1 cellular context compared by ENCODE assay signal in the genomic region with DNA sequence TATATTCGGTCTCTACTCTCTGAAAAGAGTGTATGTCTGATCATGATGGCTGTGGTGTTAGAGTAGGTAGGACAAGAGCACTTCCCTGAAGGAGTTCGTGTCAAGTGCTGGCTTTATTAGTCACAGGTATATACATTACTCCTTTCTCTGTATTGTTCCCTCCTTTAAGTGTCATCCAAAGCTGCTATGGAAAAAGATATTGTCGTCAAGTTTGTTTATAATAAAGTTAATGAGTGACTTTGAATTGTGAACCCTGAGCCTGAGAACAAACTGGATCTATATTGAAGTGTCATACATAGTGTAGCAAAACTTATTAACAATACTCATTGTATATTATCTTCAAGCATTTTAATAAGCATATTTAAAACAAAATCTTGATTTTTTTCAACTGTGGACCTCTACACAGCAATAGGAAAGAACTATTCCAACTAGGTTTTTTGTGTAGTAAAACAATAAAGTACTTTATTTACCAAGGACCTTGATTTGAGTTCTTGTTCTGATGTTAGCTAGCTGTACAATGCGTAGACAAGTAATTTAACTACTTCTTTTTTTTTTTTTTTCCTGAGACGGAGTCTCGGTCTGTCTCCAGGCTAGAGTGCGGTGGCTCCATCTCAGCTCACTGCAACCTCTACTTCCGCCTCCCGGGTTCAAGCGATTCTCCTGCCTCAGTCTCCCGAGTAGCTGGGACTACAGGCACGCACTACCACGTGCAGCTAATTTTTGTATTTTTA.
TF ChIP-seq lines count a peak whose summit lies in the region.

No MANE protein-coding gene starts in this region.

TF ChIP-seq in HepG2, 621 proteins besides CTCF, POLR2A, EP300 and RAD21 (continued from another document):
- TF ChIP-seq, protein P1, sequence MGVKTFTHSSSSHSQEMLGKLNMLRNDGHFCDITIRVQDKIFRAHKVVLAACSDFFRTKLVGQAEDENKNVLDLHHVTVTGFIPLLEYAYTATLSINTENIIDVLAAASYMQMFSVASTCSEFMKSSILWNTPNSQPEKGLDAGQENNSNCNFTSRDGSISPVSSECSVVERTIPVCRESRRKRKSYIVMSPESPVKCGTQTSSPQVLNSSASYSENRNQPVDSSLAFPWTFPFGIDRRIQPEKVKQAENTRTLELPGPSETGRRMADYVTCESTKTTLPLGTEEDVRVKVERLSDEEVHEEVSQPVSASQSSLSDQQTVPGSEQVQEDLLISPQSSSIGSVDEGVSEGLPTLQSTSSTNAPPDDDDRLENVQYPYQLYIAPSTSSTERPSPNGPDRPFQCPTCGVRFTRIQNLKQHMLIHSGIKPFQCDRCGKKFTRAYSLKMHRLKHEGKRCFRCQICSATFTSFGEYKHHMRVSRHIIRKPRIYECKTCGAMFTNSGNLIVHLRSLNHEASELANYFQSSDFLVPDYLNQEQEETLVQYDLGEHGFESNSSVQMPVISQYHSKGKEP (CRISPR knock-in tag; IDR thresholded peaks at IDR 0.05): no peak
- TF ChIP-seq POGZ (CRISPR knock-in tag; IDR thresholded peaks at IDR 0.05): 0 out of 2 replicates have a peak, but pooled peaks have one; percentile 19
- TF ChIP-seq, protein P2, sequence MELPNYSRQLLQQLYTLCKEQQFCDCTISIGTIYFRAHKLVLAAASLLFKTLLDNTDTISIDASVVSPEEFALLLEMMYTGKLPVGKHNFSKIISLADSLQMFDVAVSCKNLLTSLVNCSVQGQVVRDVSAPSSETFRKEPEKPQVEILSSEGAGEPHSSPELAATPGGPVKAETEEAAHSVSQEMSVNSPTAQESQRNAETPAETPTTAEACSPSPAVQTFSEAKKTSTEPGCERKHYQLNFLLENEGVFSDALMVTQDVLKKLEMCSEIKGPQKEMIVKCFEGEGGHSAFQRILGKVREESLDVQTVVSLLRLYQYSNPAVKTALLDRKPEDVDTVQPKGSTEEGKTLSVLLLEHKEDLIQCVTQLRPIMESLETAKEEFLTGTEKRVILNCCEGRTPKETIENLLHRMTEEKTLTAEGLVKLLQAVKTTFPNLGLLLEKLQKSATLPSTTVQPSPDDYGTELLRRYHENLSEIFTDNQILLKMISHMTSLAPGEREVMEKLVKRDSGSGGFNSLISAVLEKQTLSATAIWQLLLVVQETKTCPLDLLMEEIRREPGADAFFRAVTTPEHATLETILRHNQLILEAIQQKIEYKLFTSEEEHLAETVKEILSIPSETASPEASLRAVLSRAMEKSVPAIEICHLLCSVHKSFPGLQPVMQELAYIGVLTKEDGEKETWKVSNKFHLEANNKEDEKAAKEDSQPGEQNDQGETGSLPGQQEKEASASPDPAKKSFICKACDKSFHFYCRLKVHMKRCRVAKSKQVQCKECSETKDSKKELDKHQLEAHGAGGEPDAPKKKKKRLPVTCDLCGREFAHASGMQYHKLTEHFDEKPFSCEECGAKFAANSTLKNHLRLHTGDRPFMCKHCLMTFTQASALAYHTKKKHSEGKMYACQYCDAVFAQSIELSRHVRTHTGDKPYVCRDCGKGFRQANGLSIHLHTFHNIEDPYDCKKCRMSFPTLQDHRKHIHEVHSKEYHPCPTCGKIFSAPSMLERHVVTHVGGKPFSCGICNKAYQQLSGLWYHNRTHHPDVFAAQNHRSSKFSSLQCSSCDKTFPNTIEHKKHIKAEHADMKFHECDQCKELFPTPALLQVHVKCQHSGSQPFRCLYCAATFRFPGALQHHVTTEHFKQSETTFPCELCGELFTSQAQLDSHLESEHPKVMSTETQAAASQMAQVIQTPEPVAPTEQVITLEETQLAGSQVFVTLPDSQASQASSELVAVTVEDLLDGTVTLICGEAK (IDR thresholded peaks at IDR 0.05): peak; percentile 32; the same call in 1 of the 2 replicates
- TF ChIP-seq, protein P2 (CRISPR knock-in tag; IDR thresholded peaks at IDR 0.05): no peak; the same call in 1 of the 2 replicates
- TF ChIP-seq, protein P3, sequence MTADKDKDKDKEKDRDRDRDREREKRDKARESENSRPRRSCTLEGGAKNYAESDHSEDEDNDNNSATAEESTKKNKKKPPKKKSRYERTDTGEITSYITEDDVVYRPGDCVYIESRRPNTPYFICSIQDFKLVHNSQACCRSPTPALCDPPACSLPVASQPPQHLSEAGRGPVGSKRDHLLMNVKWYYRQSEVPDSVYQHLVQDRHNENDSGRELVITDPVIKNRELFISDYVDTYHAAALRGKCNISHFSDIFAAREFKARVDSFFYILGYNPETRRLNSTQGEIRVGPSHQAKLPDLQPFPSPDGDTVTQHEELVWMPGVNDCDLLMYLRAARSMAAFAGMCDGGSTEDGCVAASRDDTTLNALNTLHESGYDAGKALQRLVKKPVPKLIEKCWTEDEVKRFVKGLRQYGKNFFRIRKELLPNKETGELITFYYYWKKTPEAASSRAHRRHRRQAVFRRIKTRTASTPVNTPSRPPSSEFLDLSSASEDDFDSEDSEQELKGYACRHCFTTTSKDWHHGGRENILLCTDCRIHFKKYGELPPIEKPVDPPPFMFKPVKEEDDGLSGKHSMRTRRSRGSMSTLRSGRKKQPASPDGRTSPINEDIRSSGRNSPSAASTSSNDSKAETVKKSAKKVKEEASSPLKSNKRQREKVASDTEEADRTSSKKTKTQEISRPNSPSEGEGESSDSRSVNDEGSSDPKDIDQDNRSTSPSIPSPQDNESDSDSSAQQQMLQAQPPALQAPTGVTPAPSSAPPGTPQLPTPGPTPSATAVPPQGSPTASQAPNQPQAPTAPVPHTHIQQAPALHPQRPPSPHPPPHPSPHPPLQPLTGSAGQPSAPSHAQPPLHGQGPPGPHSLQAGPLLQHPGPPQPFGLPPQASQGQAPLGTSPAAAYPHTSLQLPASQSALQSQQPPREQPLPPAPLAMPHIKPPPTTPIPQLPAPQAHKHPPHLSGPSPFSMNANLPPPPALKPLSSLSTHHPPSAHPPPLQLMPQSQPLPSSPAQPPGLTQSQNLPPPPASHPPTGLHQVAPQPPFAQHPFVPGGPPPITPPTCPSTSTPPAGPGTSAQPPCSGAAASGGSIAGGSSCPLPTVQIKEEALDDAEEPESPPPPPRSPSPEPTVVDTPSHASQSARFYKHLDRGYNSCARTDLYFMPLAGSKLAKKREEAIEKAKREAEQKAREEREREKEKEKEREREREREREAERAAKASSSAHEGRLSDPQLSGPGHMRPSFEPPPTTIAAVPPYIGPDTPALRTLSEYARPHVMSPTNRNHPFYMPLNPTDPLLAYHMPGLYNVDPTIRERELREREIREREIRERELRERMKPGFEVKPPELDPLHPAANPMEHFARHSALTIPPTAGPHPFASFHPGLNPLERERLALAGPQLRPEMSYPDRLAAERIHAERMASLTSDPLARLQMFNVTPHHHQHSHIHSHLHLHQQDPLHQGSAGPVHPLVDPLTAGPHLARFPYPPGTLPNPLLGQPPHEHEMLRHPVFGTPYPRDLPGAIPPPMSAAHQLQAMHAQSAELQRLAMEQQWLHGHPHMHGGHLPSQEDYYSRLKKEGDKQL (CRISPR knock-in tag; IDR thresholded peaks at IDR 0.05; ENCODE audit: low read depth): 0 out of 2 replicates have a peak, but pooled peaks have one; percentile 12
- 0 out of 2 replicates have a peak, but pooled peaks have one; percentile 30 for TF ChIP-seq CHD4 (IDR thresholded peaks at IDR 0.05; ENCODE audit: borderline replicate concordance, low read length)
- TF ChIP-seq, protein P4, sequence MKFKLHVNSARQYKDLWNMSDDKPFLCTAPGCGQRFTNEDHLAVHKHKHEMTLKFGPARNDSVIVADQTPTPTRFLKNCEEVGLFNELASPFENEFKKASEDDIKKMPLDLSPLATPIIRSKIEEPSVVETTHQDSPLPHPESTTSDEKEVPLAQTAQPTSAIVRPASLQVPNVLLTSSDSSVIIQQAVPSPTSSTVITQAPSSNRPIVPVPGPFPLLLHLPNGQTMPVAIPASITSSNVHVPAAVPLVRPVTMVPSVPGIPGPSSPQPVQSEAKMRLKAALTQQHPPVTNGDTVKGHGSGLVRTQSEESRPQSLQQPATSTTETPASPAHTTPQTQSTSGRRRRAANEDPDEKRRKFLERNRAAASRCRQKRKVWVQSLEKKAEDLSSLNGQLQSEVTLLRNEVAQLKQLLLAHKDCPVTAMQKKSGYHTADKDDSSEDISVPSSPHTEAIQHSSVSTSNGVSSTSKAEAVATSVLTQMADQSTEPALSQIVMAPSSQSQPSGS (CRISPR knock-in tag; IDR thresholded peaks at IDR 0.05): 0 out of 2 replicates have a peak, but pooled peaks have one; percentile 31
- no peak for TF ChIP-seq PAX8 (CRISPR knock-in tag; IDR thresholded peaks at IDR 0.05; ENCODE audit: borderline replicate concordance)
- TF ChIP-seq, protein P5, sequence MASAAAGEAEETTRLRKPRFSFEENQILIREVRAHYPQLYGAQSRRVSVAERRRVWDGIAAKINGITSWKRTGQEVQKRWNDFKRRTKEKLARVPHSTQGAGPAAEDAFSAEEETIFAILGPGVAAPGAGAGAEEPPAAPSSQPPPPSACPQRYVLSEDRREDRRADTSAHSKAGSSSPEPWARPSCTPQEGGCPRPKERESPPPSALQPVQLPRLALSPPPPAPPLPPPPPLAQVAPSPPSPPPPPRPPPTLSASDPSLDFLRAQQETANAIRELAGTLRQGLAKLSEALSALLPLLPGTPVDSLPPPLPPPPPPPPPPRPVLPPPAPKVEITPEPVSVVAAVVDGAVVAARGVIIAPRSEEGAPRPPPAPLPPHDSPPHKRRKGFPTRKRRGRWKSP (CRISPR knock-in tag; IDR thresholded peaks at IDR 0.05): peak; percentile 22; the same call in 1 of the 2 replicates
- TF ChIP-seq, protein P6, sequence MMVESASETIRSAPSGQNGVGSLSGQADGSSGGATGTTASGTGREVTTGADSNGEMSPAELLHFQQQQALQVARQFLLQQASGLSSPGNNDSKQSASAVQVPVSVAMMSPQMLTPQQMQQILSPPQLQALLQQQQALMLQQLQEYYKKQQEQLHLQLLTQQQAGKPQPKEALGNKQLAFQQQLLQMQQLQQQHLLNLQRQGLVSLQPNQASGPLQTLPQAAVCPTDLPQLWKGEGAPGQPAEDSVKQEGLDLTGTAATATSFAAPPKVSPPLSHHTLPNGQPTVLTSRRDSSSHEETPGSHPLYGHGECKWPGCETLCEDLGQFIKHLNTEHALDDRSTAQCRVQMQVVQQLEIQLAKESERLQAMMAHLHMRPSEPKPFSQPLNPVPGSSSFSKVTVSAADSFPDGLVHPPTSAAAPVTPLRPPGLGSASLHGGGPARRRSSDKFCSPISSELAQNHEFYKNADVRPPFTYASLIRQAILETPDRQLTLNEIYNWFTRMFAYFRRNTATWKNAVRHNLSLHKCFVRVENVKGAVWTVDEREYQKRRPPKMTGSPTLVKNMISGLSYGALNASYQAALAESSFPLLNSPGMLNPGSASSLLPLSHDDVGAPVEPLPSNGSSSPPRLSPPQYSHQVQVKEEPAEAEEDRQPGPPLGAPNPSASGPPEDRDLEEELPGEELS (CRISPR knock-in tag; IDR thresholded peaks at IDR 0.05): peak; percentile 55; the same call in 1 of the 2 replicates
- TF ChIP-seq ZNF776 (CRISPR knock-in tag; IDR thresholded peaks at IDR 0.05): no peak
- no peak for TF ChIP-seq MAFK (conservative IDR thresholded peaks at IDR 0.05 in 1 of 2, IDR thresholded peaks at IDR 0.05 in 1 of 2; ENCODE audit: low read length in 2 of 2)
- TF ChIP-seq, protein P7, sequence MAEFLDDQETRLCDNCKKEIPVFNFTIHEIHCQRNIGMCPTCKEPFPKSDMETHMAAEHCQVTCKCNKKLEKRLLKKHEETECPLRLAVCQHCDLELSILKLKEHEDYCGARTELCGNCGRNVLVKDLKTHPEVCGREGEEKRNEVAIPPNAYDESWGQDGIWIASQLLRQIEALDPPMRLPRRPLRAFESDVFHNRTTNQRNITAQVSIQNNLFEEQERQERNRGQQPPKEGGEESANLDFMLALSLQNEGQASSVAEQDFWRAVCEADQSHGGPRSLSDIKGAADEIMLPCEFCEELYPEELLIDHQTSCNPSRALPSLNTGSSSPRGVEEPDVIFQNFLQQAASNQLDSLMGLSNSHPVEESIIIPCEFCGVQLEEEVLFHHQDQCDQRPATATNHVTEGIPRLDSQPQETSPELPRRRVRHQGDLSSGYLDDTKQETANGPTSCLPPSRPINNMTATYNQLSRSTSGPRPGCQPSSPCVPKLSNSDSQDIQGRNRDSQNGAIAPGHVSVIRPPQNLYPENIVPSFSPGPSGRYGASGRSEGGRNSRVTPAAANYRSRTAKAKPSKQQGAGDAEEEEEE (CRISPR knock-in tag; IDR thresholded peaks at IDR 0.05; ENCODE audit: borderline replicate concordance): no peak
